Comparison of ENCODE assay signal across 11 cellular contexts in genomic region chr2:114046373-114046772, GRCh38.
"Had no signal": no experiment of that assay in that cellular context is flagged by ENCODE, and none has a peak within 500 bp of the region (broad histone marks: within the 10 kb centered on the region; RNA-seq: fewer than 3 reads in every experiment).

No MANE protein-coding gene starts in this region.

- H3K27ac ChIP-seq: GM23248 had no signal

- H3K36me3 ChIP-seq: HAP-1 had no signal

- H3K9ac ChIP-seq: GM23248 had no signal

- FAIRE-seq: H1, H54 had no signal

- H3K4me3 ChIP-seq: GM23248, GM23338, HAP-1 had no signal

- H3K4me1 ChIP-seq: HAP-1 had no signal

- H3K9me3 ChIP-seq: HAP-1 had no signal

- H2AFZ ChIP-seq: GM23248, GM23338 had no signal

- DNase-seq: GM23248, GOT3, H7, H9, HCEC 1CT, HFFc6 had no signal

- ATAC-seq: GM23338, HCT116 had no signal

- H3K4me2 ChIP-seq: GM23338 had no signal
